8 cellular contexts compared by ENCODE assay signal in the genomic region with DNA sequence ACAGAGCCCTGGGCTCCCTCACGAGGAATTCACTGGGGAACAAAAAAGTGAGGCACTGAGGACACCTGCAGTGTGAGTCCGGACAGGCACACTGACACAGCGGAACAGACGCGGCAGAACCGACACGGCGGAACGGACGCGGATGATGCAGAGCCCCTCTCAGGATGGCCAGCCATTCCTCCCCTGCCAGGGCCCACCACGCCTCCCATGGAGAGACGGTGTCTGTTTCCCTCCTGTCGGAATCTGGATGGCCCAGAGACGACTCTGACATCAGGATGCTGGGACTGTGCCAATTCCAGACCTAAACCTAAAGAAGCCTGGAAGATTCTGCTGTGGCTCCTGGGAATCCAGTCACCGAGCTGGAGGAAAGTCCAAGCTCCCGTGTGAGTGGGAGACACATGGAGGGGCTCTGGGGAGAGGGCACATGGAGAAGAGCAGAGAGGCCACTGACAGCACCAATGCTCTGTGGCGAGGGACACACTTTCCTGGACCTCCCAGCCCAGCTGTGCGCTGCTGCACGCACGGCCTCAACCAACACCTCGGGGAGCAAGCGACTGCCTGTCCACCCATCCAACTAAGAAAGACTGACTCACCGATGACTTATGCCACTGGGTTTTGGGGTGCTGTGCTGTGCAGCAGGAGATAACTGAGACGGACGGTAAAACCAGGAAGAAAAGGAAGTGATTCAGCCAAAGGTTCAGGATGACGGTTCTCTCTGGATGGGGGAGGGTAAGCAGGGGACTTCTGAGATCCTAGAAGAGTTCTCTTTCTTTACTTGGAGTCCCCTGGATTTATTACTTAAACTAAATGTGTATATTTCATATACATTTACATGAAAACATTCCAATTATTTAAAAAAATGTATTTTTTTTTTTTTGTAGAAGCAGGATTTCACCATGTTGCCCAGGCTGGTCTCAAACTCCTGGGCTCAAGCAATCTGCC. TPM values are rescaled to one million over a fixed set of nuclear protein-coding genes. Genes with fewer than 3 reads are reported as not detected.
DNase-seq lines count a peak whose midpoint lies in the region; ATAC-seq and TF ChIP-seq lines count a peak whose summit lies in the region.

No MANE protein-coding gene starts in this region.

- H3K9me3 Mint-ChIP-seq in activated CD8-positive, alpha-beta T cell treated with anti-CD3 and anti-CD28 coated beads, Interleukin-2, amount 10 ng/mL, durations not matched to agents 7 days and 5 days (ENCODE audit: insufficient read depth): no peaks in the 10 kb centered on the region

- H3K27me3 Mint-ChIP-seq in activated CD8-positive, alpha-beta T cell treated with anti-CD3 and anti-CD28 coated beads, Interleukin-2, amount 10 ng/mL, durations not matched to agents 7 days and 5 days (ENCODE audit: low read depth): no peaks in the 10 kb centered on the region

- peaks cover 86% of the 10 kb centered on the region for H3K4me1 Mint-ChIP-seq in activated CD8-positive, alpha-beta T cell treated with anti-CD3 and anti-CD28 coated beads, Interleukin-2, amount 10 ng/mL, durations not matched to agents 7 days and 5 days (ENCODE audit: low read depth)

- peaks cover 25% of the 10 kb centered on the region for H3K36me3 Mint-ChIP-seq in activated CD8-positive, alpha-beta T cell treated with anti-CD3 and anti-CD28 coated beads, Interleukin-2, amount 10 ng/mL, durations not matched to agents 7 days and 5 days (ENCODE audit: low read depth)

- intact Hi-C loops in upper lobe of right lung (cut with DNase I): no loop called here

- TF ChIP-seq CTCF in upper lobe of right lung (IDR thresholded peaks at IDR 0.05): no peak

- H3K4me3 Mint-ChIP-seq in activated CD8-positive, alpha-beta T cell treated with anti-CD3 and anti-CD28 coated beads, Interleukin-2, amount 10 ng/mL, durations not matched to agents 7 days and 5 days: no peak overlapping the region

- H3K27ac ChIP-seq in upper lobe of right lung: peak overlapping the region; percentile 30

- DNase-seq in stimulated activated CD4-positive, alpha-beta T cell treated with anti-CD3 and anti-CD28 coated beads, Interleukin-15, amount 100 ng/mL, for 24 hours: peak; percentile 67
- no peak for DNase-seq in stimulated activated CD4-positive, alpha-beta T cell treated with anti-CD3 and anti-CD28 coated beads, Interleukin-4, amount 100 ng/mL, for 1 hour
- DNase-seq in activated CD8-positive, alpha-beta T cell treated with anti-CD3 and anti-CD28 coated beads, Interleukin-2, amount 10 ng/mL, durations not matched to agents 7 days and 5 days: no peak
- peak; percentile 97 for DNase-seq in iris pigment epithelial cell (ENCODE audit: low read depth)
- DNase-seq in upper lobe of right lung: no peak
- DNase-seq in GM19240 (ENCODE audit: insufficient read length, low spot score): no peak
- no peak for DNase-seq in NCI-H2171 (lab: John Stamatoyannopoulos, UW)
- DNase-seq in pons (ENCODE audit: low spot score): no peak

- CTCF ChIA-PET in activated CD8-positive, alpha-beta T cell treated with anti-CD3 and anti-CD28 coated beads, Interleukin-2, amount 10 ng/mL, durations not matched to agents 7 days and 5 days (lab: Charles Lee): interaction anchor here (1.4 kb wide), 1 partner anchor 9 kb away, joined by 4 read pairs; no protein-coding TSS in a partner anchor

- no peaks in the 10 kb centered on the region for H3K36me3 ChIP-seq in upper lobe of right lung

- H3K4me3 ChIP-seq in upper lobe of right lung: no peak overlapping the region

- H3K27ac Mint-ChIP-seq in activated CD8-positive, alpha-beta T cell treated with anti-CD3 and anti-CD28 coated beads, Interleukin-2, amount 10 ng/mL, durations not matched to agents 7 days and 5 days: peak overlapping the region; percentile 44

- no peaks in the 10 kb centered on the region for H3K9me3 ChIP-seq in upper lobe of right lung

- POLR2A ChIA-PET in activated CD8-positive, alpha-beta T cell treated with anti-CD3 and anti-CD28 coated beads, Interleukin-2, amount 10 ng/mL, durations not matched to agents 7 days and 5 days (lab: Charles Lee): interaction anchor here (1.0 to 2.6 kb wide), 2 partner anchors 7 to 40 kb away, joined by 3 to 12 read pairs; no protein-coding TSS in a partner anchor

- no peaks in the 10 kb centered on the region for H3K27me3 ChIP-seq in upper lobe of right lung

- ATAC-seq in activated CD8-positive, alpha-beta T cell treated with anti-CD3 and anti-CD28 coated beads, Interleukin-2, amount 10 ng/mL, durations not matched to agents 7 days and 5 days: no peak
- no peak for ATAC-seq in upper lobe of right lung

- H3K4me1 ChIP-seq in upper lobe of right lung: peaks cover 83% of the 10 kb centered on the region

RNA-seq across cellular contexts. Expression of gene ZBTB17, which starts 23.3 kb away (rescaled TPM):
- total RNA-seq in activated CD8-positive, alpha-beta T cell treated with anti-CD3 and anti-CD28 coated beads, Interleukin-2, amount 10 ng/mL, durations not matched to agents 7 days and 5 days: 10 to 100 TPM; 32.3 to 33.3 TPM
- 42.3 TPM for total RNA-seq in upper lobe of right lung

RNA-seq across cellular contexts. Expression of gene SRARP, which starts 51.4 kb away (rescaled TPM):
- not detected for total RNA-seq in activated CD8-positive, alpha-beta T cell treated with anti-CD3 and anti-CD28 coated beads, Interleukin-2, amount 10 ng/mL, durations not matched to agents 7 days and 5 days
- not detected for total RNA-seq in upper lobe of right lung

Comparison
In these comparisons a context has a peak if more than half of its experiments do, and no peak if none do; other contexts are left out.
1. DNase-seq: peak in stimulated activated CD4-positive, alpha-beta T cell treated with anti-CD3 and anti-CD28 coated beads, Interleukin-15, amount 100 ng/mL, for 24 hours (single experiment) and iris pigment epithelial cell (single experiment); none in stimulated activated CD4-positive, alpha-beta T cell treated with anti-CD3 and anti-CD28 coated beads, Interleukin-4, amount 100 ng/mL, for 1 hour (single experiment), activated CD8-positive, alpha-beta T cell treated with anti-CD3 and anti-CD28 coated beads, Interleukin-2, amount 10 ng/mL, durations not matched to agents 7 days and 5 days (single experiment), upper lobe of right lung (single experiment), GM19240 (single experiment), NCI-H2171 (single experiment) and pons (single experiment).